In the genomic region with DNA sequence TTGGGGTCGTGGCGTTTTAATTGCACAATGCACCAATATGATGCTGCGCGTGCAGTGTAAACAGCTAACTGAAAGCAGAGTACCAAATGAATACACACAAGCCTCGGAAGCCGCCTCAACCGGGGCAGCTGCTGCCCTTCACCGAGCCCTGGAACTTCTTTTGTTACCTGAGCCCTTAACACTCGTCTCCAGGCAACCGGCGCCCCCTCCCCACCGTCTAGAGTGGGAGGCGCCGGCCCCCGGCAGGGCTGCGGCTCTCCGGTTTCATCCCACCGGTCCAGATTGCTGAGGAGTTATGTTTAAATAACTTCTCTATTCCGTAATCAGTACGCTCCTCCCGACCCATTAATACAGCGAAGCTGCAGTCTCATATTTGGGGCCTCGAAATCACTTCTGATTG, we compare ENCODE assay signal across 12 cellular contexts.
DNase-seq lines count a peak whose midpoint lies in the region; ATAC-seq and TF ChIP-seq lines count a peak whose summit lies in the region.
"Had no signal": no experiment of that assay in that cellular context is flagged by ENCODE, and none has a peak within 500 bp of the region (broad histone marks: within the 10 kb centered on the region; RNA-seq: fewer than 3 reads in every experiment).

No MANE protein-coding gene starts in this region.

- peaks cover 12% of the 10 kb centered on the region; the same call in 1 of the 2 replicates for H3K27me3 ChIP-seq in PC-9 (ENCODE audit: insufficient read depth, low read depth)
- no peaks in the 10 kb centered on the region for H3K27me3 ChIP-seq in mammary epithelial cell (ENCODE audit: insufficient read depth, low read length)

- CTCF ChIA-PET in PC-9 (lab: Charles Lee) (no interaction called here), mammary epithelial cell (lab: Charles Lee; ENCODE audit: low non-redundant PET) (no interaction called here)

- H3K4me2 ChIP-seq in PC-9 (peak overlapping the region; percentile 38; the same call in 1 of the 2 replicates), mammary epithelial cell (ENCODE audit: insufficient read depth, low read depth, low read length) (no peak overlapping the region)

- no peaks in the 10 kb centered on the region for H3K9me2 ChIP-seq in PC-9 (ENCODE audit: insufficient read depth)

- H3K9me3 Mint-ChIP-seq in mesothelial cell of epicardium = peaks cover 14% of the 10 kb centered on the region
- H3K9me3 Mint-ChIP-seq: memory B cell had no signal

- H3K79me2 ChIP-seq in PC-9 (ENCODE audit: low read depth) (no peaks in the 10 kb centered on the region), mammary epithelial cell (ENCODE audit: insufficient read depth, low read length) (no peaks in the 10 kb centered on the region)

- H3K27ac ChIP-seq in PC-9 = no peak overlapping the region
- no peak overlapping the region for H3K27ac ChIP-seq in mammary epithelial cell (ENCODE audit: insufficient read depth, low read depth, low read length)

- H3K27ac Mint-ChIP-seq in mesothelial cell of epicardium = peak overlapping the region; percentile 84
- H3K27ac Mint-ChIP-seq: memory B cell had no signal

- peaks cover 42% of the 10 kb centered on the region for H3K4me1 Mint-ChIP-seq in mesothelial cell of epicardium

- intact Hi-C loops in PC-9 (cut with micrococcal nuclease; ENCODE audit: unreplicated experiment) (no loop called here), mammary epithelial cell (cut with micrococcal nuclease) (no loop called here)

- in situ Hi-C loops in mammary epithelial cell (cut with MboI; ENCODE audit: low sequenced_read_pairs in 2 of 2) = no loop called here

- dilution Hi-C loops in mammary epithelial cell (cut with HindIII; ENCODE audit: low sequenced_read_pairs) = no loop called here

- TF ChIP-seq CTCF in PC-9 (conservative IDR thresholded peaks at IDR 0.05) (no peak), mesothelial cell of epicardium (IDR thresholded peaks at IDR 0.05; ENCODE audit: unreplicated experiment) (no peak), omental fat pad (IDR thresholded peaks at IDR 0.05) (no peak), mammary epithelial cell (conservative IDR thresholded peaks at IDR 0.05 in 1 of 2, IDR thresholded peaks at IDR 0.05 in 1 of 2; ENCODE audit: extremely low read depth in 1 of 2, insufficient read depth in 1 of 2, low read depth in 1 of 2, low read length in 2 of 2) (no peak)

- H3K36me3 Mint-ChIP-seq in mesothelial cell of epicardium = no peaks in the 10 kb centered on the region
- H3K36me3 Mint-ChIP-seq: memory B cell had no signal

- DNase-seq in NCI-H2029 (lab: John Stamatoyannopoulos, UW) = peak; percentile 21
- no peak for DNase-seq in PC-9
- peak; percentile 40 to 68 for DNase-seq in mesothelial cell of epicardium (ENCODE audit: low spot score in 2 of 2, unreplicated experiment in 2 of 2)
- no peak for DNase-seq in omental fat pad (ENCODE audit: low spot score)
- no peak for DNase-seq in inferior parietal cortex (ENCODE audit: extremely low spot score)
- no peak for DNase-seq in mammary epithelial cell
- DNase-seq: activated CD8-positive, alpha-beta memory T cell treated with anti-CD3 and anti-CD28 coated beads, Interleukin-2, amount 50 U/mL, for 48 hours; effector CD4-positive, alpha-beta T cell had no signal

- no TSS peak for BruUV-seq in PC-9 (replicated peaks; lab: Mats Ljungman, UMichigan)
- BruUV-seq in mammary epithelial cell (replicated peaks; lab: Mats Ljungman, UMichigan) = no TSS peak

- peak overlapping the region; percentile 37 for H3K4me3 Mint-ChIP-seq in mesothelial cell of epicardium
- H3K4me3 Mint-ChIP-seq: memory B cell had no signal

- H4K20me1 ChIP-seq in PC-9 (ENCODE audit: insufficient read depth) = no peaks in the 10 kb centered on the region
- H4K20me1 ChIP-seq in mammary epithelial cell (ENCODE audit: insufficient read depth, low read length) = no peaks in the 10 kb centered on the region

- H3K36me3 ChIP-seq in ES-I3 (ENCODE audit: insufficient read depth, low read length) (no peaks in the 10 kb centered on the region), PC-9 (ENCODE audit: low read depth) (no peaks in the 10 kb centered on the region), mammary epithelial cell (ENCODE audit: insufficient read depth, low read length) (no peaks in the 10 kb centered on the region)

- H2AFZ ChIP-seq in PC-9 (no peak overlapping the region), mammary epithelial cell (ENCODE audit: low read depth, low read length) (no peak overlapping the region)

- H3K4me1 ChIP-seq in ES-I3 (ENCODE audit: insufficient read depth, low read length) (peaks cover 30% of the 10 kb centered on the region), PC-9 (replicated peaks; ENCODE audit: insufficient read depth) (no peaks in the 10 kb centered on the region), mammary epithelial cell (ENCODE audit: insufficient read depth, low read length) (no peaks in the 10 kb centered on the region)

- ATAC-seq in omental fat pad (ENCODE audit: low FRiP score) = no peak
- no peak for ATAC-seq in GM19351 (IDR thresholded peaks at IDR 0.05; ENCODE audit: unreplicated experiment)
- ATAC-seq: HCT116 had no signal

- H3K4me3 ChIP-seq in PC-9 (no peak overlapping the region), mammary epithelial cell (replicated peaks in 1 of 3; ENCODE audit: insufficient read depth in 1 of 3, low read depth in 2 of 3, low read length in 3 of 3) (no peak overlapping the region)

- no peaks in the 10 kb centered on the region for H3K9me3 ChIP-seq in ES-I3 (ENCODE audit: control insufficient read depth, insufficient read depth, low read length)
- no peaks in the 10 kb centered on the region for H3K9me3 ChIP-seq in PC-9 (ENCODE audit: insufficient read depth, low read depth)
- H3K9me3 ChIP-seq in mammary epithelial cell (replicated peaks; ENCODE audit: insufficient read depth, low read length) = peaks cover 4% of the 10 kb centered on the region

- POLR2A ChIA-PET in PC-9 (lab: Charles Lee; ENCODE audit: unreplicated experiment) = no interaction called here

- 24% methylated on average over 20 of the region's 23 CpGs for WGBS in mammary epithelial cell (ENCODE audit: low coverage, missing lambda C conversion rate)

- peaks cover 2% of the 10 kb centered on the region for H3K27me3 Mint-ChIP-seq in mesothelial cell of epicardium (ENCODE audit: low read depth)

- H3K9ac ChIP-seq in ES-I3 (ENCODE audit: low read depth, low read length) (peak overlapping the region; percentile 47; the same call in 1 of the 2 replicates), mammary epithelial cell (ENCODE audit: insufficient read depth, low read length) (no peak overlapping the region)

- no peaks in the 10 kb centered on the region for H3F3A ChIP-seq in PC-9 (ENCODE audit: insufficient read depth, low read depth)

Comparison
In these comparisons a context has a peak if more than half of its experiments do, and no peak if none do; other contexts are left out.
1. DNase-seq: peak in NCI-H2029 (single experiment) and mesothelial cell of epicardium (2 of 2); none in PC-9 (0 of 2), omental fat pad (single experiment), inferior parietal cortex (single experiment) and mammary epithelial cell (single experiment).